In the genomic region with DNA sequence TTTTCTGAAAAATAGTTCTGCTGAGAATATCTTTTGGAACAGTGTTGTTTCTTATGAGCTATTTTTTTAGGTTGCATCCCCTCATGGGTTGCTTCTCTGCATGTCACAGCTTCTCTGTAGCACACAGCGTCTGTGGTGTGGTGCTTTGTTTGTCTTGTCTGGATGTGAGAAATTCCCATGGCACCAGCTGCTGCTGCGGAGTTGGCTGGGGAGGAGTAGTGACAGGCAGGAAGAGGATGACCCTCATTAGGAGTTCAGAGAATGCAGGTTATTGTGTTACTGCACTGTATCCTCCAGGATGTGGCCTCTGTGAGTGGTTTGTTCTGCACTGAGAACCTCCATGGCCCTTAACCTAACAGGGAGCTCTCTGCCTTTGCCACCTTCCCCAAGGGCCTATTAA, we compare ENCODE assay signal across 35 cellular contexts.
A peak's percentile ranks its signal among the peaks of the same experiment; 100 is the strongest.
DNase-seq lines count a peak whose midpoint lies in the region; ATAC-seq, FAIRE-seq and TF ChIP-seq lines count a peak whose summit lies in the region.
"Had no signal": no experiment of that assay in that cellular context is flagged by ENCODE, and none has a peak within 500 bp of the region (broad histone marks: within the 10 kb centered on the region; RNA-seq: fewer than 3 reads in every experiment).

No MANE protein-coding gene starts in this region.

- no peak overlapping the region for H2AK5ac ChIP-seq in mesendoderm (ENCODE audit: low read length)

- no peak overlapping the region for H3K4ac ChIP-seq in mesendoderm (ENCODE audit: low read depth, low read length)

- H3K9ac ChIP-seq in liver (ENCODE audit: low read depth in 1 of 2, low read length in 2 of 2): no peak overlapping the region
- no peak overlapping the region for H3K9ac ChIP-seq in HepG2 (ENCODE audit: insufficient read depth, low read depth, low read length)
- no peak overlapping the region for H3K9ac ChIP-seq in mesendoderm (ENCODE audit: low read length)

- in situ Hi-C loops in HepG2 (cut with HindIII; ENCODE audit: extremely low pct_ligation_motif_present, low pct_unique_long_range_greater_than_20kb): no loop called here

- H3K27ac ChIP-seq in liver (ENCODE audit: low read depth in 1 of 2, low read length in 2 of 2) (no peak overlapping the region), HepG2 (ENCODE audit: extremely low read length, insufficient read depth, low read length) (no peak overlapping the region), mesendoderm (ENCODE audit: low read depth, low read length) (no peak overlapping the region)
- H3K27ac ChIP-seq: breast epithelium, colonic mucosa, gastroesophageal sphincter, SK-N-MC, tibial nerve had no signal

- peaks cover 2% of the 10 kb centered on the region for H3K9me3 Mint-ChIP-seq in activated CD4-positive, alpha-beta memory T cell treated with anti-CD3 and anti-CD28 coated beads for 36 hours
- H3K9me3 Mint-ChIP-seq: immature natural killer cell had no signal

- TF ChIP-seq RAD21 in liver (IDR thresholded peaks at IDR 0.05): no peak
- no peak for TF ChIP-seq RAD21 in HepG2 (CRISPR knock-in tag; IDR thresholded peaks at IDR 0.05)

- no peak overlapping the region for H3K27ac Mint-ChIP-seq in activated CD4-positive, alpha-beta memory T cell treated with anti-CD3 and anti-CD28 coated beads for 36 hours
- H3K27ac Mint-ChIP-seq: activated CD8-positive, alpha-beta T cell treated with anti-CD3 and anti-CD28 coated beads for 36 hours; activated T-helper 17 cell treated with anti-CD3 and anti-CD28 coated beads, Interleukin-2, amount 50 U/mL, for 72 hours; effector memory CD8-positive, alpha-beta T cell; immature natural killer cell; mesothelial cell of epicardium; naive thymus-derived CD8-positive, alpha-beta T cell; T-helper 1 cell treated with Interleukin-12 subunit alpha and Interleukin-12 subunit beta and Interleukin-4 antibody, amounts not matched to agents 30 μg/mL and 1 μg/mL, for 36 hours had no signal

- CTCF ChIA-PET in HepG2 (lab: Yijun Ruan, JAX; ENCODE audit: low intra/inter-chr PET ratio, low total read pairs): no interaction called here
- CTCF ChIA-PET in activated CD4-positive, alpha-beta memory T cell treated with anti-CD3 and anti-CD28 coated beads for 36 hours (lab: Charles Lee): interaction anchor here (0.6 kb wide), 1 partner anchor 530 kb away, joined by 4 read pairs; no protein-coding TSS in a partner anchor

- H2BK120ac ChIP-seq in mesendoderm (ENCODE audit: low read depth, low read length): no peak overlapping the region

- no peak overlapping the region for H2BK5ac ChIP-seq in mesendoderm (ENCODE audit: low read length)

- no peak overlapping the region for H2BK15ac ChIP-seq in mesendoderm (replicated peaks; ENCODE audit: low read depth)

- TF ChIP-seq CTCF in liver (IDR thresholded peaks at IDR 0.05; ENCODE audit: low read depth, low read length, missing input control) (no peak), HepG2 (CRISPR knock-in tag; IDR thresholded peaks at IDR 0.05) (no peak), BE2C (IDR thresholded peaks at IDR 0.05; ENCODE audit: low read depth, low read length) (no peak)

- no peak overlapping the region for H3K4me3 Mint-ChIP-seq in activated CD4-positive, alpha-beta memory T cell treated with anti-CD3 and anti-CD28 coated beads for 36 hours
- H3K4me3 Mint-ChIP-seq: activated CD8-positive, alpha-beta T cell treated with anti-CD3 and anti-CD28 coated beads for 36 hours; activated T-helper 17 cell treated with anti-CD3 and anti-CD28 coated beads, Interleukin-2, amount 50 U/mL, for 72 hours; effector memory CD8-positive, alpha-beta T cell; immature natural killer cell; mesothelial cell of epicardium; naive thymus-derived CD8-positive, alpha-beta T cell; T-helper 1 cell treated with Interleukin-12 subunit alpha and Interleukin-12 subunit beta and Interleukin-4 antibody, amounts not matched to agents 30 μg/mL and 1 μg/mL, for 36 hours had no signal

- ATAC-seq in HepG2: no peak
- ATAC-seq: activated CD4-positive, CD25-positive, alpha-beta regulatory T cell treated with anti-CD3 and anti-CD28 coated beads, Interleukin-2, amount 50 U/mL, for 24 hours; activated CD8-positive, alpha-beta T cell treated with anti-CD3 and anti-CD28 coated beads for 36 hours; activated T-helper 17 cell treated with anti-CD3 and anti-CD28 coated beads, Interleukin-2, amount 50 U/mL, for 72 hours; effector memory CD8-positive, alpha-beta T cell; gastroesophageal sphincter; HCT116; left lobe of liver; naive thymus-derived CD8-positive, alpha-beta T cell had no signal

- H3K4me1 Mint-ChIP-seq in activated CD4-positive, alpha-beta memory T cell treated with anti-CD3 and anti-CD28 coated beads for 36 hours (ENCODE audit: low read depth): no peaks in the 10 kb centered on the region
- H3K4me1 Mint-ChIP-seq: activated T-helper 17 cell treated with anti-CD3 and anti-CD28 coated beads, Interleukin-2, amount 50 U/mL, for 72 hours; mesothelial cell of epicardium; naive thymus-derived CD8-positive, alpha-beta T cell had no signal

- H3K79me1 ChIP-seq in mesendoderm (ENCODE audit: low read length): no peaks in the 10 kb centered on the region

- no peak overlapping the region for H3K4me3 ChIP-seq in liver (ENCODE audit: low read depth in 1 of 3, low read length in 3 of 3)
- H3K4me3 ChIP-seq in HepG2 (replicated peaks in 1 of 3; ENCODE audit: insufficient read depth in 1 of 3, low read depth in 2 of 3, low read length in 3 of 3): no peak overlapping the region
- no peak overlapping the region for H3K4me3 ChIP-seq in mesendoderm (ENCODE audit: low read length)
- H3K4me3 ChIP-seq in BE2C (ENCODE audit: low read depth, low read length): no peak overlapping the region
- H3K4me3 ChIP-seq: breast epithelium, colonic mucosa, gastroesophageal sphincter, SK-N-MC, smooth muscle cell, tibial nerve had no signal

- DNase-seq in HepG2 (ENCODE audit: low spot score) (no peak), dermis microvascular lymphatic vessel endothelial cell (ENCODE audit: low read depth in 2 of 2) (peak; percentile 41 to 89), mesendoderm (peak; percentile 53), BE2C (no peak), GDM1 (lab: John Stamatoyannopoulos, UW) (no peak)
- DNase-seq in activated CD4-positive, alpha-beta memory T cell treated with anti-CD3 and anti-CD28 coated beads for 36 hours: no peak
- DNase-seq: ACHN; activated CD8-positive, alpha-beta T cell treated with anti-CD3 and anti-CD28 coated beads for 36 hours; activated naive CD4-positive, alpha-beta T cell treated with anti-CD3 and anti-CD28 coated beads, Interleukin-2, amount 50 U/mL, for 16 hours; amniotic stem cell; Caco-2; colonic mucosa; DMS79 treated with DMSO at 0.1 percent for 48 hours; effector memory CD8-positive, alpha-beta T cell; hypothalamus; immature natural killer cell; Kasumi-1; naive thymus-derived CD8-positive, alpha-beta T cell; NCI-H1694; NCI-H2171; NCI-H524; stimulated activated CD4-positive, alpha-beta T cell treated with anti-CD3 and anti-CD28 coated beads, Interleukin-2, amount 100 ng/mL, for 24 hours had no signal

- H3K36me3 Mint-ChIP-seq in activated CD4-positive, alpha-beta memory T cell treated with anti-CD3 and anti-CD28 coated beads for 36 hours: peaks cover 1% of the 10 kb centered on the region

- POLR2A ChIA-PET in HepG2 (lab: Yijun Ruan, JAX): no interaction called here
- POLR2A ChIA-PET in activated CD4-positive, alpha-beta memory T cell treated with anti-CD3 and anti-CD28 coated beads for 36 hours (lab: Charles Lee): no interaction called here

- H2AFZ ChIP-seq in HepG2 (ENCODE audit: low read length): no peak overlapping the region

- H3K9me3 ChIP-seq in liver (ENCODE audit: control insufficient read depth in 4 of 4, low read length in 3 of 4) (no peaks in the 10 kb centered on the region), HepG2 (ENCODE audit: low read length) (no peaks in the 10 kb centered on the region), BE2C (no peaks in the 10 kb centered on the region)
- H3K9me3 ChIP-seq: breast epithelium, Caco-2, colonic mucosa, gastroesophageal sphincter, tibial nerve had no signal

- TF ChIP-seq POLR2A in HepG2 (IDR thresholded peaks at IDR 0.05; ENCODE audit: insufficient read depth in 1 of 2, low read depth in 2 of 2, low read length in 2 of 2): no peak

- H3K27me3 ChIP-seq in liver (ENCODE audit: control insufficient read depth in 4 of 4, insufficient read depth in 4 of 4, low read length in 3 of 4): no peaks in the 10 kb centered on the region
- no peaks in the 10 kb centered on the region for H3K27me3 ChIP-seq in HepG2 (ENCODE audit: control insufficient read depth in 1 of 2, insufficient read depth in 2 of 2, low read length in 2 of 2)
- no peaks in the 10 kb centered on the region for H3K27me3 ChIP-seq in mesendoderm (ENCODE audit: insufficient read depth, low read length, poor library complexity)
- H3K27me3 ChIP-seq in BE2C: no peaks in the 10 kb centered on the region
- H3K27me3 ChIP-seq: breast epithelium, colonic mucosa, gastroesophageal sphincter, tibial nerve had no signal

- no peak overlapping the region for H4K8ac ChIP-seq in mesendoderm (ENCODE audit: low read depth, low read length)

- BruUV-seq in HepG2 (replicated peaks; lab: Mats Ljungman, UMichigan): no TSS peak

- no peak for TF ChIP-seq EP300 in HepG2 (IDR thresholded peaks at IDR 0.05; ENCODE audit: low read depth in 2 of 2, low read length in 2 of 2)
- no peak for TF ChIP-seq EP300 in HepG2 (CRISPR knock-in tag; IDR thresholded peaks at IDR 0.05; ENCODE audit: borderline replicate concordance)

- no peaks in the 10 kb centered on the region for H3K36me3 ChIP-seq in liver (ENCODE audit: control insufficient read depth in 4 of 4, insufficient read depth in 3 of 4, low read depth in 1 of 4, low read length in 3 of 4)
- no peaks in the 10 kb centered on the region for H3K36me3 ChIP-seq in HepG2 (replicated peaks in 1 of 2; ENCODE audit: control insufficient read depth in 1 of 2, insufficient read depth in 2 of 2, low read length in 2 of 2)
- H3K36me3 ChIP-seq in mesendoderm (ENCODE audit: control insufficient read depth, insufficient read depth, low read length): no peaks in the 10 kb centered on the region
- H3K36me3 ChIP-seq in BE2C: no peaks in the 10 kb centered on the region
- H3K36me3 ChIP-seq: breast epithelium, colonic mucosa, gastroesophageal sphincter, tibial nerve had no signal

- no peak overlapping the region for H4K5ac ChIP-seq in mesendoderm (ENCODE audit: low read length)

- no peaks in the 10 kb centered on the region for H3K79me2 ChIP-seq in HepG2 (ENCODE audit: insufficient read depth, low read length)
- H3K79me2 ChIP-seq in mesendoderm (ENCODE audit: control insufficient read depth, insufficient read depth, low read length): no peaks in the 10 kb centered on the region

- H3K23ac ChIP-seq in mesendoderm (ENCODE audit: low read length): no peak overlapping the region

- H3K4me2 ChIP-seq in HepG2 (ENCODE audit: low read depth, low read length) (no peak overlapping the region), mesendoderm (ENCODE audit: low read length) (no peak overlapping the region)
- H3K4me2 ChIP-seq: smooth muscle cell had no signal

- 79% methylated on average over 2 of the region's 2 CpGs for WGBS in liver
- 19% methylated on average over 2 of the region's 2 CpGs for WGBS in HepG2 (ENCODE audit: low lambda C conversion rate)
- WGBS in mesendoderm (ENCODE audit: extremely low coverage, insufficient coverage, low lambda C conversion rate): no CpG with 5 or more reads among the region's 2 CpGs

- H3K4me1 ChIP-seq in liver (ENCODE audit: control insufficient read depth in 4 of 4, insufficient read depth in 4 of 4, low read length in 3 of 4) (no peaks in the 10 kb centered on the region), HepG2 (ENCODE audit: insufficient read depth, low read length) (no peaks in the 10 kb centered on the region), mesendoderm (ENCODE audit: control insufficient read depth, low read depth, low read length) (no peaks in the 10 kb centered on the region), BE2C (no peaks in the 10 kb centered on the region)
- H3K4me1 ChIP-seq: breast epithelium, Caco-2, colonic mucosa, gastroesophageal sphincter, tibial nerve had no signal

- H3K18ac ChIP-seq in mesendoderm (ENCODE audit: low read length): no peak overlapping the region

- intact Hi-C loops in HepG2 (cut with micrococcal nuclease; ENCODE audit: unreplicated experiment): no loop called here
- intact Hi-C loops in activated CD4-positive, alpha-beta memory T cell treated with anti-CD3 and anti-CD28 coated beads for 36 hours (cut with micrococcal nuclease): no loop called here

- no peak overlapping the region for H3K56ac ChIP-seq in mesendoderm (ENCODE audit: low read length)

- H3K27me3 Mint-ChIP-seq in activated CD4-positive, alpha-beta memory T cell treated with anti-CD3 and anti-CD28 coated beads for 36 hours: no peaks in the 10 kb centered on the region
- H3K27me3 Mint-ChIP-seq: activated CD8-positive, alpha-beta T cell treated with anti-CD3 and anti-CD28 coated beads for 36 hours; activated T-helper 17 cell treated with anti-CD3 and anti-CD28 coated beads, Interleukin-2, amount 50 U/mL, for 72 hours; effector memory CD8-positive, alpha-beta T cell; naive thymus-derived CD8-positive, alpha-beta T cell had no signal

- H4K20me1 ChIP-seq in HepG2 (ENCODE audit: insufficient read depth, low read length): no peaks in the 10 kb centered on the region

- FAIRE-seq in HepG2 (lab: Jason Lieb, UNC): no peak
- FAIRE-seq: GM18507 had no signal

Comparison
In these comparisons a context has a peak if more than half of its experiments do, and no peak if none do; other contexts are left out.
1. DNase-seq: peak in dermis microvascular lymphatic vessel endothelial cell (2 of 2) and mesendoderm (single experiment); none in HepG2 (single experiment), BE2C (single experiment), GDM1 (single experiment) and activated CD4-positive, alpha-beta memory T cell treated with anti-CD3 and anti-CD28 coated beads for 36 hours (single experiment).